Comparison of ENCODE assay signal across 1 cellular context in genomic region chr3:33277193-33277882, GRCh38.
A peak's percentile ranks its signal among the peaks of the same experiment; 100 is the strongest.
TF ChIP-seq lines count a peak whose summit lies in the region.

Gene FBXL2, plus strand, starts transcription at chr3:33277442. Its CDS starts 71 bp downstream, at chr3:33277513.

TF ChIP-seq in HepG2, 621 proteins besides CTCF, POLR2A, EP300 and RAD21 (continued from another document and continues in another):
- TF ChIP-seq ZNF407 (CRISPR knock-in tag; IDR thresholded peaks at IDR 0.05; ENCODE audit: not compliant biosample characterization): peak; percentile 33
- no peak for TF ChIP-seq TARDBP (CRISPR knock-in tag; IDR thresholded peaks at IDR 0.05)
- no peak for TF ChIP-seq ZNF747 (CRISPR knock-in tag; IDR thresholded peaks at IDR 0.05; ENCODE audit: borderline replicate concordance)
- no peak for TF ChIP-seq TBP (CRISPR knock-in tag; IDR thresholded peaks at IDR 0.05)
- TF ChIP-seq ATF3 (CRISPR knock-in tag; IDR thresholded peaks at IDR 0.05): no peak
- TF ChIP-seq ZNF180 (CRISPR knock-in tag; IDR thresholded peaks at IDR 0.05; ENCODE audit: borderline replicate concordance, low read depth): no peak
- TF ChIP-seq DRAP1 (CRISPR knock-in tag; IDR thresholded peaks at IDR 0.05): 0 out of 2 replicates have a peak, but pooled peaks have one; percentile 43
- peak; percentile 59; the same call in 1 of the 2 replicates for TF ChIP-seq IRF9 (CRISPR knock-in tag; IDR thresholded peaks at IDR 0.05; ENCODE audit: borderline replicate concordance)
- no peak for TF ChIP-seq ZNF616 (CRISPR knock-in tag; IDR thresholded peaks at IDR 0.05; ENCODE audit: low read depth)
- peak; percentile 78 for TF ChIP-seq MXD4 (CRISPR knock-in tag; IDR thresholded peaks at IDR 0.05)
- TF ChIP-seq SALL2 (CRISPR knock-in tag; IDR thresholded peaks at IDR 0.05): 0 out of 2 replicates have a peak, but pooled peaks have one; percentile 24
- TF ChIP-seq ADNP (CRISPR knock-in tag; IDR thresholded peaks at IDR 0.05): no peak
- TF ChIP-seq PHF8 (CRISPR knock-in tag; IDR thresholded peaks at IDR 0.05): peak; percentile 41; the same call in 1 of the 2 replicates
- TF ChIP-seq HNF4G (IDR thresholded peaks at IDR 0.05; ENCODE audit: borderline replicate concordance, low read depth, low read length): 0 out of 2 replicates have a peak, but pooled peaks have one; percentile 22
- TF ChIP-seq HNF4G (CRISPR knock-in tag; IDR thresholded peaks at IDR 0.05; ENCODE audit: borderline replicate concordance, low read depth): no peak
- TF ChIP-seq HNF1B (CRISPR knock-in tag; IDR thresholded peaks at IDR 0.05): no peak
- no peak for TF ChIP-seq REST (IDR thresholded peaks at IDR 0.05; ENCODE audit: borderline replicate concordance in 1 of 2, low read depth in 1 of 2, low read length in 2 of 2)
- no peak for TF ChIP-seq EHMT2 (IDR thresholded peaks at IDR 0.05; ENCODE audit: borderline replicate concordance, low read depth, low read length)
- TF ChIP-seq HNRNPK (IDR thresholded peaks at IDR 0.05; ENCODE audit: low read depth, low read length, poor library complexity, severe bottlenecking): peak; percentile 20
- peak; percentile 42 for TF ChIP-seq XRCC5 (optimal IDR thresholded peaks at IDR 0.05; ENCODE audit: low read length)
- TF ChIP-seq ZNF564 (CRISPR knock-in tag; IDR thresholded peaks at IDR 0.05): no peak
- TF ChIP-seq KMT2B (CRISPR knock-in tag; IDR thresholded peaks at IDR 0.05): peak; percentile 73
- TF ChIP-seq UBTF (CRISPR knock-in tag; IDR thresholded peaks at IDR 0.05): peak; percentile 42; the same call in 1 of the 2 replicates
- no peak for TF ChIP-seq IKZF1 (IDR thresholded peaks at IDR 0.05)
- TF ChIP-seq ZNF501 (CRISPR knock-in tag; IDR thresholded peaks at IDR 0.05): no peak
- no peak for TF ChIP-seq KDM5A (IDR thresholded peaks at IDR 0.05; ENCODE audit: borderline replicate concordance, low read length)
- peak; percentile 78 for TF ChIP-seq RFX1 (IDR thresholded peaks at IDR 0.05)
- TF ChIP-seq ZNF687 (CRISPR knock-in tag; IDR thresholded peaks at IDR 0.05): peak; percentile 84
- TF ChIP-seq MXD3 (CRISPR knock-in tag; IDR thresholded peaks at IDR 0.05): peak; percentile 63; the same call in 1 of the 2 replicates
- peak; percentile 48; the same call in 1 of the 2 replicates for TF ChIP-seq HOXA3 (CRISPR knock-in tag; IDR thresholded peaks at IDR 0.05)
- TF ChIP-seq HNRNPLL (IDR thresholded peaks at IDR 0.05; ENCODE audit: low read depth, low read length, poor library complexity, severe bottlenecking): no peak
